In the genomic region with DNA sequence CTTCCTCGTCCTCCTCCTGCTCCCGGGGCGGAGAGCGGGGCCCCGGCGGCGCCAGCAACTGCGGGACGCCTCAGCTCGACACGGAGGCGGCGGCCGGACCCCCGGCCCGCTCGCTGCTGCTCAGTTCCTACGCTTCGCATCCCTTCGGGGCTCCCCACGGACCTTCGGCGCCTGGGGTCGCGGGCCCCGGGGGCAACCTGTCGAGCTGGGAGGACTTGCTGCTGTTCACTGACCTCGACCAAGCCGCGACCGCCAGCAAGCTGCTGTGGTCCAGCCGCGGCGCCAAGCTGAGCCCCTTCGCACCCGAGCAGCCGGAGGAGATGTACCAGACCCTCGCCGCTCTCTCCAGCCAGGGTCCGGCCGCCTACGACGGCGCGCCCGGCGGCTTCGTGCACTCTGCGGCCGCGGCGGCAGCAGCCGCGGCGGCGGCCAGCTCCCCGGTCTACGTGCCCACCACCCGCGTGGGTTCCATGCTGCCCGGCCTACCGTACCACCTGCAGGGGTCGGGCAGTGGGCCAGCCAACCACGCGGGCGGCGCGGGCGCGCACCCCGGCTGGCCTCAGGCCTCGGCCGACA, we compare ENCODE assay signal across 9 cellular contexts. TPM values are rescaled to one million over a fixed set of nuclear protein-coding genes. Genes with fewer than 3 reads are reported as not detected.
A peak's percentile ranks its signal among the peaks of the same experiment; 100 is the strongest.
DNase-seq lines count a peak whose midpoint lies in the region; ATAC-seq and TF ChIP-seq lines count a peak whose summit lies in the region.
"Had no signal": no experiment of that assay in that cellular context is flagged by ENCODE, and none has a peak within 500 bp of the region (broad histone marks: within the 10 kb centered on the region; RNA-seq: fewer than 3 reads in every experiment).

No MANE protein-coding gene starts in this region.

- CTCF ChIA-PET in activated CD4-positive, alpha-beta memory T cell treated with anti-CD3 and anti-CD28 coated beads, Interleukin-2, amount 10 ng/mL, durations not matched to agents 7 days and 5 days (lab: Charles Lee), result no interaction called here

- TF ChIP-seq POLR2A in tibial nerve (IDR thresholded peaks at IDR 0.05), result no peak

- no peaks in the 10 kb centered on the region for H3K36me3 ChIP-seq in tibial nerve

- no peak for ATAC-seq in effector memory CD8-positive, alpha-beta T cell (replicated peaks)

- H3K4me3 ChIP-seq in tibial nerve, result peak overlapping the region; percentile 52 to 82 (median 69)

- TF ChIP-seq CTCF in mesothelial cell of epicardium (IDR thresholded peaks at IDR 0.05; ENCODE audit: unreplicated experiment), result no peak
- TF ChIP-seq CTCF in tibial nerve (IDR thresholded peaks at IDR 0.05), result no peak

- H3K4me1 ChIP-seq in tibial nerve, result peaks cover 0 to 51% (median 20%) of the 10 kb centered on the region in 4 donors

- H3K9me3 Mint-ChIP-seq in effector memory CD8-positive, alpha-beta T cell, result no peaks in the 10 kb centered on the region
- no peaks in the 10 kb centered on the region for H3K9me3 Mint-ChIP-seq in mesothelial cell of epicardium
- no peaks in the 10 kb centered on the region for H3K9me3 Mint-ChIP-seq in activated CD4-positive, alpha-beta memory T cell treated with anti-CD3 and anti-CD28 coated beads, Interleukin-2, amount 10 ng/mL, durations not matched to agents 7 days and 5 days
- H3K9me3 Mint-ChIP-seq: stimulated activated naive CD8-positive, alpha-beta T cell treated with anti-CD3 and anti-CD28 coated beads, Interleukin-15, Interleukin-2, amounts not matched to agents 100 ng/mL and 50 ng/mL, for 24 hours had no signal

- no peak for TF ChIP-seq EP300 in tibial nerve (IDR thresholded peaks at IDR 0.05)

- DNase-seq in DMS53 (lab: John Stamatoyannopoulos, UW) (peak; percentile 44), DMS53 treated with DMSO at 0.1 percent for 48 hours (lab: John Stamatoyannopoulos, UW; ENCODE audit: unreplicated experiment) (no peak), mesothelial cell of epicardium (ENCODE audit: low spot score in 2 of 2, unreplicated experiment in 2 of 2) (no peak), tibial nerve (ENCODE audit: low spot score in 2 of 2) (no peak), DMS153 (lab: John Stamatoyannopoulos, UW) (no peak), AG08395 (ENCODE audit: low spot score) (no peak)
- DNase-seq in effector memory CD8-positive, alpha-beta T cell, result no peak
- no peak for DNase-seq in activated CD4-positive, alpha-beta memory T cell treated with anti-CD3 and anti-CD28 coated beads, Interleukin-2, amount 10 ng/mL, durations not matched to agents 7 days and 5 days

- peaks cover 71 to 90% of the 10 kb centered on the region in 2 donors for H3K27me3 Mint-ChIP-seq in effector memory CD8-positive, alpha-beta T cell
- H3K27me3 Mint-ChIP-seq in mesothelial cell of epicardium (ENCODE audit: low read depth), result peaks cover 61% of the 10 kb centered on the region
- H3K27me3 Mint-ChIP-seq in activated CD4-positive, alpha-beta memory T cell treated with anti-CD3 and anti-CD28 coated beads, Interleukin-2, amount 10 ng/mL, durations not matched to agents 7 days and 5 days, result peaks cover 76% of the 10 kb centered on the region

- peak overlapping the region in 2 of 4 donors; percentile 77 to 82 for H3K27ac ChIP-seq in tibial nerve

- peaks cover 19% of the 10 kb centered on the region for H3K36me3 Mint-ChIP-seq in effector memory CD8-positive, alpha-beta T cell (ENCODE audit: insufficient read depth)
- peaks cover 37% of the 10 kb centered on the region for H3K36me3 Mint-ChIP-seq in mesothelial cell of epicardium
- peaks cover 3% of the 10 kb centered on the region for H3K36me3 Mint-ChIP-seq in activated CD4-positive, alpha-beta memory T cell treated with anti-CD3 and anti-CD28 coated beads, Interleukin-2, amount 10 ng/mL, durations not matched to agents 7 days and 5 days (ENCODE audit: low read depth)

- H3K9me3 ChIP-seq in tibial nerve, result no peaks in the 10 kb centered on the region

- peaks cover 17 to 21% of the 10 kb centered on the region in 2 donors for H3K4me1 Mint-ChIP-seq in effector memory CD8-positive, alpha-beta T cell (ENCODE audit: low read depth in 2 of 2)
- H3K4me1 Mint-ChIP-seq in mesothelial cell of epicardium, result peaks cover 42% of the 10 kb centered on the region
- H3K4me1 Mint-ChIP-seq in activated CD4-positive, alpha-beta memory T cell treated with anti-CD3 and anti-CD28 coated beads, Interleukin-2, amount 10 ng/mL, durations not matched to agents 7 days and 5 days, result peaks cover 18% of the 10 kb centered on the region

- 10% methylated on average over 4 of the region's 73 CpGs; no CpG with 5 or more reads in 1 of the 2 donors for WGBS in tibial nerve, 2 donors

- POLR2A ChIA-PET in activated CD4-positive, alpha-beta memory T cell treated with anti-CD3 and anti-CD28 coated beads, Interleukin-2, amount 10 ng/mL, durations not matched to agents 7 days and 5 days (lab: Charles Lee), result no interaction called here

- peak overlapping the region in 1 of 2 donors; percentile 86 for H3K27ac Mint-ChIP-seq in effector memory CD8-positive, alpha-beta T cell
- peak overlapping the region; percentile 99 for H3K27ac Mint-ChIP-seq in mesothelial cell of epicardium
- no peak overlapping the region for H3K27ac Mint-ChIP-seq in activated CD4-positive, alpha-beta memory T cell treated with anti-CD3 and anti-CD28 coated beads, Interleukin-2, amount 10 ng/mL, durations not matched to agents 7 days and 5 days
- H3K27ac Mint-ChIP-seq: stimulated activated naive CD8-positive, alpha-beta T cell treated with anti-CD3 and anti-CD28 coated beads, Interleukin-15, Interleukin-2, amounts not matched to agents 100 ng/mL and 50 ng/mL, for 24 hours had no signal

- H3K4me3 Mint-ChIP-seq in effector memory CD8-positive, alpha-beta T cell, result peak overlapping the region; percentile 91 to 96
- peak overlapping the region; percentile 98 for H3K4me3 Mint-ChIP-seq in mesothelial cell of epicardium
- no peak overlapping the region for H3K4me3 Mint-ChIP-seq in activated CD4-positive, alpha-beta memory T cell treated with anti-CD3 and anti-CD28 coated beads, Interleukin-2, amount 10 ng/mL, durations not matched to agents 7 days and 5 days

- peaks cover 9 to 96% of the 10 kb centered on the region in 2 donors for H3K27me3 ChIP-seq in tibial nerve

RNA-seq across cellular contexts. Expression of gene GATA6, which starts 2.0 kb away (rescaled TPM):
- 99.0 to 108 TPM (median 106 TPM) in 3 replicates for total RNA-seq in mesothelial cell of epicardium
- total RNA-seq in tibial nerve, result 1 to 10 TPM; 4.2 to 8.4 (median 7.2) TPM
- not detected for total RNA-seq in activated CD4-positive, alpha-beta memory T cell treated with anti-CD3 and anti-CD28 coated beads, Interleukin-2, amount 10 ng/mL, durations not matched to agents 7 days and 5 days

Comparison
In these comparisons a context has a peak if more than half of its experiments do, and no peak if none do; other contexts are left out.
1. RNA of gene GATA6, which starts 2.0 kb away (total RNA-seq): 99.0 to 108 TPM in mesothelial cell of epicardium; 4.2 to 8.4 TPM in tibial nerve and not detected in activated CD4-positive, alpha-beta memory T cell treated with anti-CD3 and anti-CD28 coated beads, Interleukin-2, amount 10 ng/mL, durations not matched to agents 7 days and 5 days; every median in the first group is over 10 times any median in the second.